8 cellular contexts compared by ENCODE assay signal in the genomic region with DNA sequence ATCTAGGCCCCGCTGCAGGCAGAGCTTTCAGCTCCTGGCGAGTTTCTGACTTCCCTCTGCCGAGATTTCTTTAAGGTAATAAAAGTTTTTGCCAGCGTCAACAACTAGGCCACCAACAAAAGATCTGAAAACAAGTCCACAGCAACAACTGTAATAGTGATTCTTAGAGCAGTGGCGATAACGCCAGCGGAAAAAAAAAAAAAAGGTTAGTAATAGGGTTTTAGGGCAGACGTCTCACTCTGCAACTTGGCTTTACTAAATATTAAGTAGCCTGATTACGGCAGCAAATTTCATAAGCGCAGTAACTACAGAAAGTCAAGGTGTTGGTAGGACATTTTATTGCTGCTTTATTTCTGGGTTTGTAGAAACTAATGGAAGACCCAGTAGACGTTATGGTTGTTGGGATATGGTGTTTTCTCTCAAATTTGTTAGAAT. TPM values are rescaled to one million over a fixed set of nuclear protein-coding genes. Genes with fewer than 3 reads are reported as not detected.
DNase-seq lines count a peak whose midpoint lies in the region; ATAC-seq and TF ChIP-seq lines count a peak whose summit lies in the region.

No MANE protein-coding gene starts in this region.

- peak overlapping the region; percentile 98 to 99 (median 98) for H3K27ac Mint-ChIP-seq in nephron

- H3K9me3 ChIP-seq in Loucy (ENCODE audit: insufficient read depth, low read depth, low read length) (no peaks in the 10 kb centered on the region), duodenal mucosa (ENCODE audit: control insufficient read depth in 1 of 2, low read length in 2 of 2) (no peaks in the 10 kb centered on the region)

- TF ChIP-seq CTCF in BJ (IDR thresholded peaks at IDR 0.05; ENCODE audit: insufficient read depth, low read depth, low read length) (no peak), Loucy (conservative IDR thresholded peaks at IDR 0.05; ENCODE audit: low read length) (no peak), nephron (IDR thresholded peaks at IDR 0.05; ENCODE audit: unreplicated experiment in 3 of 3) (no peak)

- peaks cover 6% of the 10 kb centered on the region for H3K36me3 Mint-ChIP-seq in nephron (ENCODE audit: low read depth)

- peak overlapping the region; percentile 51 for H3K27ac ChIP-seq in duodenal mucosa (ENCODE audit: low read depth, low read length)

- H3K4me2 ChIP-seq in Loucy (ENCODE audit: low read depth, low read length, poor library complexity, severe bottlenecking), result peak overlapping the region; percentile 95

- H3K36me3 ChIP-seq in BJ (ENCODE audit: control insufficient read depth, insufficient read depth, low read length) (no peaks in the 10 kb centered on the region), Loucy (ENCODE audit: insufficient read depth, low read length) (no peaks in the 10 kb centered on the region), duodenal mucosa (ENCODE audit: control insufficient read depth in 1 of 2, insufficient read depth in 2 of 2, low read length in 2 of 2) (no peaks in the 10 kb centered on the region)

- H3F3A ChIP-seq in Loucy (ENCODE audit: low read depth), result no peaks in the 10 kb centered on the region

- peak overlapping the region; percentile 94 to 99 (median 98) for H3K4me3 Mint-ChIP-seq in nephron

- no peak for ATAC-seq in GM19395 (IDR thresholded peaks at IDR 0.05; ENCODE audit: unreplicated experiment)

- no peaks in the 10 kb centered on the region for H3K9me3 Mint-ChIP-seq in nephron

- CTCF ChIA-PET in BJ (lab: Yijun Ruan, JAX), result interaction anchor here (0.6 kb wide), 1 partner anchor 1593 kb away, joined by 3 read pairs; no protein-coding TSS in a partner anchor

- H4K20me1 ChIP-seq in Loucy (ENCODE audit: insufficient read depth, low read length, poor library complexity, severe bottlenecking), result no peaks in the 10 kb centered on the region

- H3K4me3 ChIP-seq in BJ (ENCODE audit: low read depth, low read length) (peak overlapping the region; percentile 52), Loucy (ENCODE audit: low read length, poor library complexity, severe bottlenecking) (peak overlapping the region; percentile 80), duodenal mucosa (ENCODE audit: low read depth in 1 of 2, low read length in 2 of 2) (peak overlapping the region; percentile 85 to 93)

- peaks cover 34% of the 10 kb centered on the region for H3K79me2 ChIP-seq in Loucy (ENCODE audit: insufficient read depth, low read length)

- POLR2A ChIA-PET in BJ (lab: Charles Lee), result interaction anchor here (0.7 kb wide), 1 partner anchor 39 kb away, joined by 3 read pairs; no protein-coding TSS in a partner anchor

- H3K27me3 ChIP-seq in BJ (ENCODE audit: control insufficient read depth, insufficient read depth, low read length) (no peaks in the 10 kb centered on the region), Loucy (ENCODE audit: insufficient read depth, low read length, poor library complexity, severe bottlenecking) (no peaks in the 10 kb centered on the region), duodenal mucosa (ENCODE audit: control insufficient read depth in 1 of 2, insufficient read depth in 2 of 2, low read length in 2 of 2) (no peaks in the 10 kb centered on the region)

- DNase-seq in BJ (ENCODE audit: low read depth) (no peak), NCI-H345 treated with DMSO at 0.1 percent for 48 hours (lab: John Stamatoyannopoulos, UW; ENCODE audit: unreplicated experiment) (no peak), NCI-H1930 (lab: John Stamatoyannopoulos, UW) (no peak), NCI-H1417 (lab: John Stamatoyannopoulos, UW) (no peak)

- H3K27me3 Mint-ChIP-seq in nephron (ENCODE audit: low read depth), result no peaks in the 10 kb centered on the region

- H3K4me1 Mint-ChIP-seq in nephron, result peaks cover 24% of the 10 kb centered on the region

- H3K4me1 ChIP-seq in Loucy (ENCODE audit: insufficient read depth, low read length, poor library complexity, severe bottlenecking) (peaks cover 20% of the 10 kb centered on the region), duodenal mucosa (ENCODE audit: control insufficient read depth in 1 of 2, insufficient read depth in 2 of 2, low read length in 2 of 2) (peaks cover 7% of the 10 kb centered on the region in 2 donors)

- H2AFZ ChIP-seq in Loucy (ENCODE audit: low read length), result peak overlapping the region; percentile 66

- H3K9ac ChIP-seq in Loucy (ENCODE audit: low read depth, low read length, poor library complexity, severe bottlenecking) (peak overlapping the region; percentile 80), duodenal mucosa (ENCODE audit: low read depth in 1 of 2, low read length in 2 of 2) (peak overlapping the region; percentile 69 to 84)

- no peaks in the 10 kb centered on the region for H3K9me2 ChIP-seq in Loucy (replicated peaks; ENCODE audit: low read depth, low read length)

RNA-seq across cellular contexts. Expression of a gene that starts 0.5 kb away (rescaled TPM):
- 14.1 and 27.8 TPM in 2 replicates for polyA plus RNA-seq in BJ (2011; rRNA removed)
- polyA minus RNA-seq in BJ (2011; rRNA and poly(A)+ RNA removed), result 14.6 and 16.0 TPM in 2 replicates
